In the genomic region with DNA sequence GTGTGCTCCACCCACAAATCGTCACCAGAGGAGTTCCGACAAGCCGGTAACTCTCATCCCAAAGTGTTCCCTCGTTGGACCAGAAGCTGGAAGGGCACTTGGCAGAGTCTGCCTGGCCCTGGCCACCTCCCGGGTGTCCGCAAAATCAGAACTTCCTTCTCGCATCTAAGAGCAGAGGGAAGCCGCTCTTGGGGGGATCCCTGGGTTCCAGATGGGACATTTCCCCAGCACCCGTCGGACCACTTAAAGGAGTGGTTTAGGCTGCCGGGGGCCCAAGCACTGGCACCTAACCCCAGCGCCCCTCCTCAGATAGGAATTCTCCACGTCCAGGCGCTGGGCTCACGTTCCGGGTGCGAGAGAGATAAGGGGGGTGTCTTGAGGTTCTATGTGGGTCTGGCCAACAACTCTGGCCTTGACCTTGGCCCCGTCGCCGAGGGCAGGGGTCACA, we compare ENCODE assay signal across 8 cellular contexts. TPM values are rescaled to one million over a fixed set of nuclear protein-coding genes. Genes with fewer than 3 reads are reported as not detected.
A peak's percentile ranks its signal among the peaks of the same experiment; 100 is the strongest.
DNase-seq lines count a peak whose midpoint lies in the region; ATAC-seq, FAIRE-seq and TF ChIP-seq lines count a peak whose summit lies in the region.

No MANE protein-coding gene starts in this region.

- intact Hi-C loops in K562 (cut with micrococcal nuclease): loop anchor here (2.0 kb wide), 2 partner anchors 32 to 50 kb away; no protein-coding TSS in a partner anchor

- peak; percentile 4 for ATAC-seq in HG03571 (IDR thresholded peaks at IDR 0.05; ENCODE audit: unreplicated experiment)
- no peak; the same call in 1 of the 3 replicates for ATAC-seq in K562
- no peak for ATAC-seq in HG03521 (IDR thresholded peaks at IDR 0.05; ENCODE audit: unreplicated experiment)

- in situ Hi-C loops in K562 (cut with MboI) (no loop called here), G401 (cut with HindIII; ENCODE audit: low sequenced_read_pairs) (no loop called here)

- H3K9ac ChIP-seq in K562 (ENCODE audit: insufficient read depth in 1 of 2, low read depth in 2 of 2, low read length in 2 of 2): peak overlapping the region; percentile 92 to 96

- peaks cover 49% of the 10 kb centered on the region for H3K79me2 ChIP-seq in K562 (ENCODE audit: control insufficient read depth, insufficient read depth, low read length)

- no peak; the same call in 1 of the 2 replicates for TF ChIP-seq EP300 in K562 (IDR thresholded peaks at IDR 0.05; ENCODE audit: low read length)

- TF ChIP-seq POLR2A in K562 (conservative IDR thresholded peaks at IDR 0.05): no peak

- H2AFZ ChIP-seq in K562 (ENCODE audit: low read depth, low read length): peak overlapping the region; percentile 87

- H3K27ac ChIP-seq in K562 (ENCODE audit: extremely low read depth, low read depth, low read length): peak overlapping the region; percentile 96

- no peaks in the 10 kb centered on the region for H4K20me1 ChIP-seq in K562 (replicated peaks; ENCODE audit: control insufficient read depth, insufficient read depth, low read length)

- H3K27me3 ChIP-seq in BJ (ENCODE audit: control insufficient read depth, insufficient read depth, low read length): no peaks in the 10 kb centered on the region
- H3K27me3 ChIP-seq in K562 (ENCODE audit: control insufficient read depth in 2 of 2, insufficient read depth in 2 of 2, low read length in 2 of 2): no peaks in the 10 kb centered on the region
- no peaks in the 10 kb centered on the region for H3K27me3 ChIP-seq in mononuclear cell (ENCODE audit: insufficient read depth, low read length)

- WGBS in K562 (ENCODE audit: insufficient coverage, low coverage, missing lambda C conversion rate): 0% methylated on average over 17 of the region's 20 CpGs

- H3K36me3 ChIP-seq in BJ (ENCODE audit: control insufficient read depth, insufficient read depth, low read length) (peaks cover 8% of the 10 kb centered on the region), K562 (ENCODE audit: control insufficient read depth, insufficient read depth, low read length) (peaks cover 38% of the 10 kb centered on the region; the same call in 2 of the 3 replicates)

- H3K4me1 ChIP-seq in K562 (replicated peaks in 1 of 2; ENCODE audit: control insufficient read depth in 2 of 2, insufficient read depth in 2 of 2, low read length in 2 of 2) (peaks cover 13 to 61% of the 10 kb centered on the region in 2 experiments; a peak in 4 of 5 replicates), mononuclear cell (ENCODE audit: insufficient read depth, low read length) (peaks cover 31% of the 10 kb centered on the region)

- CTCF ChIA-PET in BJ (lab: Yijun Ruan, JAX) (interaction anchor here (0.9 to 1.2 kb wide), 4 partner anchors 8 to 20 kb away, joined by 3 to 5 read pairs (median 4); no protein-coding TSS in a partner anchor), K562 (lab: Yijun Ruan, JAX; ENCODE audit: low intra/inter-chr PET ratio) (interaction anchor here (0.6 to 1.0 kb wide), 2 partner anchors 31 to 49 kb away, joined by 3 read pairs; no protein-coding TSS in a partner anchor)

- DNase-seq in BJ (ENCODE audit: low read depth) (no peak), K562 (ENCODE audit: extremely low read depth in 1 of 4, low spot score in 3 of 4) (peak in 1 of 4 experiments; percentile 40), NCI-H526 (lab: John Stamatoyannopoulos, UW) (no peak), NCI-H2029 (lab: John Stamatoyannopoulos, UW) (no peak), G401 (ENCODE audit: low spot score) (no peak)

- TF ChIP-seq CTCF in BJ (IDR thresholded peaks at IDR 0.05; ENCODE audit: insufficient read depth, low read depth, low read length): no peak
- TF ChIP-seq CTCF in K562 (IDR thresholded peaks at IDR 0.05 in 2 of 3, conservative IDR thresholded peaks at IDR 0.05 in 1 of 3; ENCODE audit: insufficient read depth in 2 of 3, low read depth in 1 of 3, low read length in 3 of 3): no peak

- peaks cover 7% of the 10 kb centered on the region for H3K9me1 ChIP-seq in K562 (ENCODE audit: control insufficient read depth, insufficient read depth, low read length)

- TF ChIP-seq RAD21 in K562 (CRISPR knock-in tag; conservative IDR thresholded peaks at IDR 0.05 in 1 of 2, IDR thresholded peaks at IDR 0.05 in 1 of 2): no peak

- POLR2A ChIA-PET in BJ (lab: Charles Lee): interaction anchor here (1.3 kb wide), 1 partner anchor 34 kb away, joined by 3 read pairs; no protein-coding TSS in a partner anchor
- POLR2A ChIA-PET in K562 (lab: Yijun Ruan, JAX): interaction anchor here (0.7 to 5.3 kb wide), 9 partner anchors 9 to 46 kb away, joined by 3 to 72 read pairs (median 6); a partner anchor contains a TSS

- peak overlapping the region; percentile 98 for H3K4me2 ChIP-seq in K562 (ENCODE audit: insufficient read depth, low read length)

- H3K4me3 ChIP-seq in BJ (ENCODE audit: low read depth, low read length): peak overlapping the region; percentile 45
- peak overlapping the region; percentile 96 for H3K4me3 ChIP-seq in K562
- H3K4me3 ChIP-seq in mononuclear cell (ENCODE audit: low read length): peak overlapping the region; percentile 63

- H3K9me3 ChIP-seq in K562 (replicated peaks; ENCODE audit: control insufficient read depth, insufficient read depth, low read depth, low read length) (no peaks in the 10 kb centered on the region), mononuclear cell (ENCODE audit: low read depth, low read length) (no peaks in the 10 kb centered on the region)

- TSS peak; percentile 89 for BruUV-seq in K562 (replicated peaks; lab: Mats Ljungman, UMichigan)

- peak; percentile 59 for FAIRE-seq in K562 (lab: Jason Lieb, UNC)

RNA-seq across cellular contexts. Expression of a gene that starts 0.9 kb away (rescaled TPM):
- polyA plus RNA-seq in BJ (2011; rRNA removed): 6.2 and 8.0 TPM in 2 replicates
- 10.1 and 10.3 TPM in 2 replicates for polyA minus RNA-seq in BJ (2011; rRNA and poly(A)+ RNA removed)
- total RNA-seq in K562 (2011; cell fraction: chromatin; rRNA removed; ENCODE audit: low replicate concordance): 34.2 and 92.8 TPM in 2 replicates
- total RNA-seq in K562 (2011; cell fraction: nucleolus; rRNA removed): 57.2 and 57.4 TPM in 2 replicates
- total RNA-seq in K562 (2011; cell fraction: nucleoplasm; rRNA removed): 41.1 and 52.7 TPM in 2 replicates
- 19.4 and 23.9 TPM in 2 replicates for total RNA-seq in K562 (2014; rRNA removed)
- 3.1 and 4.1 TPM in 2 replicates for total RNA-seq in K562 (2014; rRNA removed; fragmentation: Illumina TruSeq; extraction: Trizol)
- 11.3 and 12.3 TPM in 2 replicates for total RNA-seq in K562 (2015; rRNA removed; fragmentation: Illumina TruSeq; extraction: Trizol)
- 43.8 and 45.8 TPM in 2 replicates for total RNA-seq in K562 (2021)
- 14.9 and 15.7 TPM in 2 replicates for polyA plus RNA-seq in K562 (2011; rRNA removed)
- polyA plus RNA-seq in K562 (2011; cell fraction: cytosol; rRNA removed): 16.0 and 27.0 TPM in 2 replicates
- polyA plus RNA-seq in K562 (2011; cell fraction: nucleus; rRNA removed): 39.0 and 61.8 TPM in 2 replicates
- polyA plus RNA-seq in K562 (2012): 29.3 and 31.2 TPM in 2 replicates
- polyA plus RNA-seq in K562 (2014; fragmentation: Illumina TruSeq; extraction: Trizol): 14.1 and 27.3 TPM in 2 replicates
- under 1 TPM; 0.51 to 0.99 TPM for polyA plus RNA-seq in K562 (2014; fragmentation: Nextera tagmentation; extraction: Ambion mirVana)
- 37.6 and 40.1 TPM in 2 replicates for polyA plus RNA-seq in K562 (2014; rRNA removed)
- 4.7 and 7.6 TPM in 2 replicates for polyA minus RNA-seq in K562 (2011; rRNA and poly(A)+ RNA removed)
- polyA minus RNA-seq in K562 (2011; cell fraction: cytosol; rRNA and poly(A)+ RNA removed): 17.0 and 17.8 TPM in 2 replicates
- 14.3 and 15.6 TPM in 2 replicates for polyA minus RNA-seq in K562 (2011; cell fraction: nucleus; rRNA and poly(A)+ RNA removed)
- 23.2 TPM for total RNA-seq in mononuclear cell
- total RNA-seq in G401 (2014; rRNA removed; shearing (Covaris generic)): 14.2 and 16.2 TPM in 2 replicates

RNA-seq across cellular contexts. Expression of a gene that starts 11.8 kb away (rescaled TPM):
- polyA plus RNA-seq in BJ (2011; rRNA removed): 0.50 and 0.61 TPM in 2 replicates
- polyA minus RNA-seq in BJ (2011; rRNA and poly(A)+ RNA removed): 0.57 and 1.2 TPM in 2 replicates
- total RNA-seq in K562 (2011; cell fraction: chromatin; rRNA removed; ENCODE audit: low replicate concordance): 0.69 TPM in 1 of 2 replicates, not detected in the other
- 0.33 TPM in 1 of 2 replicates, not detected in the other for total RNA-seq in K562 (2011; cell fraction: nucleolus; rRNA removed)
- total RNA-seq in K562 (2011; cell fraction: nucleoplasm; rRNA removed): not detected in 2 replicates
- not detected in 2 replicates for total RNA-seq in K562 (2014; rRNA removed)
- total RNA-seq in K562 (2014; rRNA removed; fragmentation: Illumina TruSeq; extraction: Trizol): not detected in 2 replicates
- not detected in 2 replicates for total RNA-seq in K562 (2015; rRNA removed; fragmentation: Illumina TruSeq; extraction: Trizol)
- total RNA-seq in K562 (2021): 0.18 TPM in 1 of 2 replicates, not detected in the other
- 0.08 TPM in 1 of 2 replicates, not detected in the other for polyA plus RNA-seq in K562 (2011; rRNA removed)
- polyA plus RNA-seq in K562 (2011; cell fraction: cytosol; rRNA removed): 0.09 TPM in 2 replicates
- polyA plus RNA-seq in K562 (2011; cell fraction: nucleus; rRNA removed): 0.15 and 0.58 TPM in 2 replicates
- polyA plus RNA-seq in K562 (2012): 0.26 and 0.28 TPM in 2 replicates
- not detected in 2 replicates for polyA plus RNA-seq in K562 (2014; fragmentation: Illumina TruSeq; extraction: Trizol)
- polyA plus RNA-seq in K562 (2014; fragmentation: Nextera tagmentation; extraction: Ambion mirVana): not detected
- polyA plus RNA-seq in K562 (2014; rRNA removed): not detected in 2 replicates
- polyA minus RNA-seq in K562 (2011; rRNA and poly(A)+ RNA removed): not detected in 2 replicates
- polyA minus RNA-seq in K562 (2011; cell fraction: cytosol; rRNA and poly(A)+ RNA removed): not detected in 2 replicates
- polyA minus RNA-seq in K562 (2011; cell fraction: nucleus; rRNA and poly(A)+ RNA removed): not detected in 2 replicates
- total RNA-seq in mononuclear cell: 0.10 TPM
- not detected in 2 replicates for total RNA-seq in G401 (2014; rRNA removed; shearing (Covaris generic))

RNA-seq across cellular contexts. Expression of a gene that starts 14.5 kb away (rescaled TPM):
- polyA plus RNA-seq in BJ (2011; rRNA removed) (6.0 and 8.6 TPM in 2 replicates), K562 (2011; rRNA removed) (5.3 and 6.2 TPM in 2 replicates), K562 (2014; fragmentation: Illumina TruSeq; extraction: Trizol) (3.5 and 4.9 TPM in 2 replicates), K562 (2014; fragmentation: Nextera tagmentation; extraction: Ambion mirVana) (under 1 TPM in 1 of 2 experiments, not detected in 1; 0.08 TPM), K562 (2014; rRNA removed) (1.7 and 3.5 TPM in 2 replicates)
- 4.9 and 8.3 TPM in 2 replicates for polyA minus RNA-seq in BJ (2011; rRNA and poly(A)+ RNA removed)
- total RNA-seq in K562 (2011; cell fraction: chromatin; rRNA removed; ENCODE audit: low replicate concordance): 12.2 and 21.7 TPM in 2 replicates
- total RNA-seq in K562 (2011; cell fraction: nucleolus; rRNA removed): 17.6 and 21.2 TPM in 2 replicates
- total RNA-seq in K562 (2011; cell fraction: nucleoplasm; rRNA removed): 11.2 and 13.3 TPM in 2 replicates
- total RNA-seq in K562 (2014; rRNA removed) (4.8 TPM in 2 replicates), K562 (2014; rRNA removed; fragmentation: Illumina TruSeq; extraction: Trizol) (1.4 and 3.2 TPM in 2 replicates), K562 (2015; rRNA removed; fragmentation: Illumina TruSeq; extraction: Trizol) (2.6 and 3.1 TPM in 2 replicates), K562 (2021) (5.7 and 7.1 TPM in 2 replicates), mononuclear cell (not detected)
- polyA plus RNA-seq in K562 (2011; cell fraction: cytosol; rRNA removed): 4.5 and 8.1 TPM in 2 replicates
- polyA plus RNA-seq in K562 (2011; cell fraction: nucleus; rRNA removed): 4.7 and 5.5 TPM in 2 replicates
- polyA plus RNA-seq in K562 (2012): 3.0 and 3.6 TPM in 2 replicates
- polyA minus RNA-seq in K562 (2011; rRNA and poly(A)+ RNA removed): 4.9 and 6.5 TPM in 2 replicates
- 5.1 and 6.6 TPM in 2 replicates for polyA minus RNA-seq in K562 (2011; cell fraction: cytosol; rRNA and poly(A)+ RNA removed)
- polyA minus RNA-seq in K562 (2011; cell fraction: nucleus; rRNA and poly(A)+ RNA removed): 2.3 and 3.1 TPM in 2 replicates
- 0.49 TPM in 1 of 2 replicates, not detected in the other for total RNA-seq in G401 (2014; rRNA removed; shearing (Covaris generic))

RNA-seq across cellular contexts. Expression of a gene that starts 17.3 kb away (rescaled TPM):
- polyA plus RNA-seq in BJ (2011; rRNA removed): 16.6 and 28.2 TPM in 2 replicates
- polyA minus RNA-seq in BJ (2011; rRNA and poly(A)+ RNA removed): 10.1 and 15.6 TPM in 2 replicates
- 4.4 and 13.6 TPM in 2 replicates for total RNA-seq in K562 (2011; cell fraction: chromatin; rRNA removed; ENCODE audit: low replicate concordance)
- total RNA-seq in K562 (2011; cell fraction: nucleolus; rRNA removed): 10.9 and 14.3 TPM in 2 replicates
- 9.5 and 10.0 TPM in 2 replicates for total RNA-seq in K562 (2011; cell fraction: nucleoplasm; rRNA removed)
- 30.3 and 42.7 TPM in 2 replicates for total RNA-seq in K562 (2014; rRNA removed)
- 4.1 and 4.2 TPM in 2 replicates for total RNA-seq in K562 (2014; rRNA removed; fragmentation: Illumina TruSeq; extraction: Trizol)
- 15.3 and 15.9 TPM in 2 replicates for total RNA-seq in K562 (2015; rRNA removed; fragmentation: Illumina TruSeq; extraction: Trizol)
- total RNA-seq in K562 (2021): 37.1 and 45.1 TPM in 2 replicates
- polyA plus RNA-seq in K562 (2011; rRNA removed): 10.9 and 20.1 TPM in 2 replicates
- polyA plus RNA-seq in K562 (2011; cell fraction: cytosol; rRNA removed): 18.7 and 40.5 TPM in 2 replicates
- 18.7 and 32.8 TPM in 2 replicates for polyA plus RNA-seq in K562 (2011; cell fraction: nucleus; rRNA removed)
- 30.8 and 37.6 TPM in 2 replicates for polyA plus RNA-seq in K562 (2012)
- 18.2 and 39.9 TPM in 2 replicates for polyA plus RNA-seq in K562 (2014; fragmentation: Illumina TruSeq; extraction: Trizol)
- polyA plus RNA-seq in K562 (2014; fragmentation: Nextera tagmentation; extraction: Ambion mirVana): 1 to 10 TPM in 1 of 2 experiments, under 1 TPM in 1; 0.59 to 1.4 TPM
- polyA plus RNA-seq in K562 (2014; rRNA removed): 32.0 and 34.4 TPM in 2 replicates
- polyA minus RNA-seq in K562 (2011; rRNA and poly(A)+ RNA removed): 4.3 and 4.8 TPM in 2 replicates
- polyA minus RNA-seq in K562 (2011; cell fraction: cytosol; rRNA and poly(A)+ RNA removed): 14.0 and 17.1 TPM in 2 replicates
- polyA minus RNA-seq in K562 (2011; cell fraction: nucleus; rRNA and poly(A)+ RNA removed): 9.7 and 13.1 TPM in 2 replicates
- total RNA-seq in mononuclear cell: 8.6 TPM
- 35.1 and 37.8 TPM in 2 replicates for total RNA-seq in G401 (2014; rRNA removed; shearing (Covaris generic))

RNA-seq across cellular contexts. Expression of a gene that starts 23.1 kb away (rescaled TPM):
- polyA plus RNA-seq in BJ (2011; rRNA removed): 1.3 and 2.0 TPM in 2 replicates
- 0.57 and 1.2 TPM in 2 replicates for polyA minus RNA-seq in BJ (2011; rRNA and poly(A)+ RNA removed)
- 0.67 and 3.5 TPM in 2 replicates for total RNA-seq in K562 (2011; cell fraction: chromatin; rRNA removed; ENCODE audit: low replicate concordance)
- total RNA-seq in K562 (2011; cell fraction: nucleolus; rRNA removed): 6.2 and 8.0 TPM in 2 replicates
- 2.6 and 3.4 TPM in 2 replicates for total RNA-seq in K562 (2011; cell fraction: nucleoplasm; rRNA removed)
- total RNA-seq in K562 (2014; rRNA removed): 7.4 and 10.9 TPM in 2 replicates
- 0.15 and 0.19 TPM in 2 replicates for total RNA-seq in K562 (2014; rRNA removed; fragmentation: Illumina TruSeq; extraction: Trizol)
- total RNA-seq in K562 (2015; rRNA removed; fragmentation: Illumina TruSeq; extraction: Trizol): 1.8 and 2.3 TPM in 2 replicates
- total RNA-seq in K562 (2021): 37.4 and 38.9 TPM in 2 replicates
- polyA plus RNA-seq in K562 (2011; rRNA removed): 1.3 and 1.4 TPM in 2 replicates
- polyA plus RNA-seq in K562 (2011; cell fraction: cytosol; rRNA removed): 6.3 and 53.8 TPM in 2 replicates
- 3.6 and 12.2 TPM in 2 replicates for polyA plus RNA-seq in K562 (2011; cell fraction: nucleus; rRNA removed)
- 4.8 and 15.6 TPM in 2 replicates for polyA plus RNA-seq in K562 (2012)
- polyA plus RNA-seq in K562 (2014; fragmentation: Illumina TruSeq; extraction: Trizol): 1.5 and 4.9 TPM in 2 replicates
- not detected for polyA plus RNA-seq in K562 (2014; fragmentation: Nextera tagmentation; extraction: Ambion mirVana)
- 9.2 and 14.5 TPM in 2 replicates for polyA plus RNA-seq in K562 (2014; rRNA removed)
- 0.14 TPM in 1 of 2 replicates, not detected in the other for polyA minus RNA-seq in K562 (2011; rRNA and poly(A)+ RNA removed)
- 15.8 and 19.9 TPM in 2 replicates for polyA minus RNA-seq in K562 (2011; cell fraction: cytosol; rRNA and poly(A)+ RNA removed)
- 2.3 and 2.7 TPM in 2 replicates for polyA minus RNA-seq in K562 (2011; cell fraction: nucleus; rRNA and poly(A)+ RNA removed)
- total RNA-seq in mononuclear cell: not detected
- total RNA-seq in G401 (2014; rRNA removed; shearing (Covaris generic)): 27.0 and 27.3 TPM in 2 replicates

Comparison
In these comparisons a context has a peak if more than half of its experiments do, and no peak if none do; other contexts are left out.
1. H3K4me3 ChIP-seq: peak in every context shown above with its lines; median percentile 96 in K562; 63 in mononuclear cell; 45 in BJ.